ENCODE assay signal across 8 cellular contexts in genomic region chr6:390914-391558, GRCh38. TPM values are rescaled to one million over a fixed set of nuclear protein-coding genes. Genes with fewer than 3 reads are reported as not detected.
DNase-seq lines count a peak whose midpoint lies in the region; ATAC-seq and TF ChIP-seq lines count a peak whose summit lies in the region.

No MANE protein-coding gene starts in this region.

- intact Hi-C loops in activated CD4-positive, alpha-beta memory T cell treated with anti-CD3 and anti-CD28 coated beads for 36 hours (cut with micrococcal nuclease), result loop anchor here (1.0 to 10.0 kb wide), 8 partner anchors 14 to 991 kb away; no protein-coding TSS in a partner anchor
- intact Hi-C loops in thyroid gland (cut with DNase I), result no loop called here

- DNase-seq in DMS79 treated with DMSO at 0.1 percent for 48 hours (lab: John Stamatoyannopoulos, UW), result peak; percentile 1
- no peak for DNase-seq in DMS79 (lab: John Stamatoyannopoulos, UW)
- DNase-seq in activated CD4-positive, alpha-beta memory T cell treated with anti-CD3 and anti-CD28 coated beads for 36 hours, result peak; percentile 68
- DNase-seq in stimulated activated naive CD8-positive, alpha-beta T cell treated with anti-CD3 and anti-CD28 coated beads, Interleukin-15, amount 100 ng/mL, for 72 hours, result peak; percentile 77 to 78
- no peak for DNase-seq in NCI-H2081 (lab: John Stamatoyannopoulos, UW)
- DNase-seq in thyroid gland, result no peak

- TF ChIP-seq CTCF in thyroid gland (IDR thresholded peaks at IDR 0.05), result no peak

- 2 to 4% methylated on average over 22 to 36 of the region's 44 CpGs for WGBS in thyroid gland, 2 donors

- H3K9me3 Mint-ChIP-seq in activated CD4-positive, alpha-beta memory T cell treated with anti-CD3 and anti-CD28 coated beads for 36 hours, result peaks cover 3% of the 10 kb centered on the region
- no peaks in the 10 kb centered on the region for H3K9me3 Mint-ChIP-seq in stimulated activated naive CD8-positive, alpha-beta T cell treated with anti-CD3 and anti-CD28 coated beads, Interleukin-15, amount 100 ng/mL, for 72 hours

- ATAC-seq in HG02884 (IDR thresholded peaks at IDR 0.05; ENCODE audit: unreplicated experiment), result peak; percentile 10
- ATAC-seq in stimulated activated naive CD8-positive, alpha-beta T cell treated with anti-CD3 and anti-CD28 coated beads, Interleukin-15, amount 100 ng/mL, for 72 hours, result peak; percentile 44

- CTCF ChIA-PET in activated CD4-positive, alpha-beta memory T cell treated with anti-CD3 and anti-CD28 coated beads for 36 hours (lab: Charles Lee), result interaction anchor here (0.8 to 6.3 kb wide), 11 partner anchors 9 to 207 kb away, joined by 3 to 54 read pairs (median 4); no protein-coding TSS in a partner anchor

- peaks cover 42% of the 10 kb centered on the region for H3K36me3 Mint-ChIP-seq in activated CD4-positive, alpha-beta memory T cell treated with anti-CD3 and anti-CD28 coated beads for 36 hours

- H3K27ac ChIP-seq in thyroid gland, result no peak overlapping the region

- H3K36me3 ChIP-seq in iPS-15b (ENCODE audit: control insufficient read depth, insufficient read depth, low read length) (peaks cover 3% of the 10 kb centered on the region), thyroid gland (no peaks in the 10 kb centered on the region)

- TF ChIP-seq POLR2A in thyroid gland (IDR thresholded peaks at IDR 0.05), result no peak

- no peaks in the 10 kb centered on the region for H3K4me1 ChIP-seq in iPS-15b (ENCODE audit: control insufficient read depth, insufficient read depth, low read length)
- H3K4me1 ChIP-seq in thyroid gland, result peaks cover 13 to 38% of the 10 kb centered on the region in 2 donors

- no peak overlapping the region for H3K9ac ChIP-seq in iPS-15b (ENCODE audit: low read depth, low read length)

- no peaks in the 10 kb centered on the region for H3K9me3 ChIP-seq in iPS-15b (ENCODE audit: control insufficient read depth, insufficient read depth, low read length)
- no peaks in the 10 kb centered on the region for H3K9me3 ChIP-seq in thyroid gland

- peaks cover 44% of the 10 kb centered on the region for H3K4me1 Mint-ChIP-seq in activated CD4-positive, alpha-beta memory T cell treated with anti-CD3 and anti-CD28 coated beads for 36 hours (ENCODE audit: low read depth)
- peaks cover 59% of the 10 kb centered on the region for H3K4me1 Mint-ChIP-seq in stimulated activated naive CD8-positive, alpha-beta T cell treated with anti-CD3 and anti-CD28 coated beads, Interleukin-15, amount 100 ng/mL, for 72 hours

- POLR2A ChIA-PET in activated CD4-positive, alpha-beta memory T cell treated with anti-CD3 and anti-CD28 coated beads for 36 hours (lab: Charles Lee), result interaction anchor here (0.6 to 11.8 kb wide), 29 partner anchors 12 to 237 kb away, joined by 3 to 191 read pairs (median 5); no protein-coding TSS in a partner anchor

- H3K27me3 ChIP-seq in iPS-15b (ENCODE audit: control insufficient read depth, insufficient read depth, low read length), result peaks cover 64% of the 10 kb centered on the region
- H3K27me3 ChIP-seq in thyroid gland, result peaks cover 18% of the 10 kb centered on the region

- peak overlapping the region; percentile 99 for H3K27ac Mint-ChIP-seq in activated CD4-positive, alpha-beta memory T cell treated with anti-CD3 and anti-CD28 coated beads for 36 hours
- H3K27ac Mint-ChIP-seq in stimulated activated naive CD8-positive, alpha-beta T cell treated with anti-CD3 and anti-CD28 coated beads, Interleukin-15, amount 100 ng/mL, for 72 hours, result peak overlapping the region; percentile 99 to 100

- peaks cover 5% of the 10 kb centered on the region for H3K27me3 Mint-ChIP-seq in activated CD4-positive, alpha-beta memory T cell treated with anti-CD3 and anti-CD28 coated beads for 36 hours
- peaks cover 13% of the 10 kb centered on the region for H3K27me3 Mint-ChIP-seq in stimulated activated naive CD8-positive, alpha-beta T cell treated with anti-CD3 and anti-CD28 coated beads, Interleukin-15, amount 100 ng/mL, for 72 hours

- peak overlapping the region; percentile 94 for H3K4me3 Mint-ChIP-seq in activated CD4-positive, alpha-beta memory T cell treated with anti-CD3 and anti-CD28 coated beads for 36 hours
- peak overlapping the region; percentile 94 to 96 for H3K4me3 Mint-ChIP-seq in stimulated activated naive CD8-positive, alpha-beta T cell treated with anti-CD3 and anti-CD28 coated beads, Interleukin-15, amount 100 ng/mL, for 72 hours

- H3K4me3 ChIP-seq in iPS-15b (ENCODE audit: low read depth, low read length) (peak overlapping the region; percentile 65), thyroid gland (replicated peaks in 1 of 3) (peak overlapping the region in 1 of 3 donors; percentile 27)

RNA-seq across cellular contexts. Expression of gene IRF4, which starts 0.5 kb away (rescaled TPM):
- total RNA-seq in activated CD4-positive, alpha-beta memory T cell treated with anti-CD3 and anti-CD28 coated beads for 36 hours, result 100 to 1,000 TPM; 689 to 705 TPM
- 1 to 10 TPM in 3 of 4 donors, under 1 TPM in 1; 0.54 to 2.3 (median 1.3) TPM for total RNA-seq in thyroid gland

Comparison
In these comparisons a context has a peak if more than half of its experiments do, and no peak if none do; other contexts are left out.
1. DNase-seq: peak in DMS79 treated with DMSO at 0.1 percent for 48 hours (single experiment), activated CD4-positive, alpha-beta memory T cell treated with anti-CD3 and anti-CD28 coated beads for 36 hours (single experiment) and stimulated activated naive CD8-positive, alpha-beta T cell treated with anti-CD3 and anti-CD28 coated beads, Interleukin-15, amount 100 ng/mL, for 72 hours (2 of 2); none in DMS79 (single experiment), NCI-H2081 (0 of 2) and thyroid gland (0 of 2).
2. RNA of gene IRF4, which starts 0.5 kb away (total RNA-seq): 689 to 705 TPM in activated CD4-positive, alpha-beta memory T cell treated with anti-CD3 and anti-CD28 coated beads for 36 hours; 0.54 to 2.3 TPM in thyroid gland; every median in the first group is over 100 times any median in the second.